10 cellular contexts compared by ENCODE assay signal in genomic region chr12:24661657-24662096, GRCh38.
A peak's percentile ranks its signal among the peaks of the same experiment; 100 is the strongest.
DNase-seq lines count a peak whose midpoint lies in the region; ATAC-seq and TF ChIP-seq lines count a peak whose summit lies in the region.
"Had no signal": no experiment of that assay in that cellular context is flagged by ENCODE, and none has a peak within 500 bp of the region (broad histone marks: within the 10 kb centered on the region; RNA-seq: fewer than 3 reads in every experiment).

No MANE protein-coding gene starts in this region.

- intact Hi-C loops in psoas muscle (cut with DNase I): no loop called here

- ATAC-seq in psoas muscle (no peak), HG03378 (IDR thresholded peaks at IDR 0.05; ENCODE audit: unreplicated experiment) (no peak)
- no peak for ATAC-seq in stimulated activated naive CD8-positive, alpha-beta T cell treated with anti-CD3 and anti-CD28 coated beads, Interleukin-15, amount 100 ng/mL, for 72 hours
- ATAC-seq in stimulated activated memory B cell treated with anti-CD40 and anti-IgM and Interleukin-4, amounts not matched to agents 10 μg/mL and 1 μg/mL and 100 μg/mL, for 72 hours: no peak

- DNase-seq in EH (ENCODE audit: low read depth) (peak; percentile 16), OCI-M1 (lab: John Stamatoyannopoulos, UW) (peak; percentile 44), fibroblast of the aortic adventitia (ENCODE audit: low read depth) (peak; percentile 78), psoas muscle (peak; percentile 39 to 56)
- no peak for DNase-seq in activated CD4-positive, alpha-beta T cell treated with anti-CD3 and anti-CD28 coated beads, Interleukin-2, amount 50 U/mL, for 48 hours
- no peak for DNase-seq in stimulated activated naive CD8-positive, alpha-beta T cell treated with anti-CD3 and anti-CD28 coated beads, Interleukin-15, amount 100 ng/mL, for 72 hours
- DNase-seq: DMS79 had no signal

- no peaks in the 10 kb centered on the region for H3K4me1 Mint-ChIP-seq in stimulated activated naive CD8-positive, alpha-beta T cell treated with anti-CD3 and anti-CD28 coated beads, Interleukin-15, amount 100 ng/mL, for 72 hours
- no peaks in the 10 kb centered on the region for H3K4me1 Mint-ChIP-seq in stimulated activated memory B cell treated with anti-CD40 and anti-IgM and Interleukin-4, amounts not matched to agents 10 μg/mL and 1 μg/mL and 100 μg/mL, for 72 hours
- H3K4me1 Mint-ChIP-seq: IgD-negative memory B cell had no signal

- no peak overlapping the region for H3K27ac Mint-ChIP-seq in stimulated activated naive CD8-positive, alpha-beta T cell treated with anti-CD3 and anti-CD28 coated beads, Interleukin-15, amount 100 ng/mL, for 72 hours
- H3K27ac Mint-ChIP-seq in stimulated activated memory B cell treated with anti-CD40 and anti-IgM and Interleukin-4, amounts not matched to agents 10 μg/mL and 1 μg/mL and 100 μg/mL, for 72 hours: no peak overlapping the region
- H3K27ac Mint-ChIP-seq: IgD-negative memory B cell had no signal

- H3K4me1 ChIP-seq in psoas muscle: no peaks in the 10 kb centered on the region

- no peaks in the 10 kb centered on the region for H3K27me3 Mint-ChIP-seq in stimulated activated naive CD8-positive, alpha-beta T cell treated with anti-CD3 and anti-CD28 coated beads, Interleukin-15, amount 100 ng/mL, for 72 hours
- H3K27me3 Mint-ChIP-seq in stimulated activated memory B cell treated with anti-CD40 and anti-IgM and Interleukin-4, amounts not matched to agents 10 μg/mL and 1 μg/mL and 100 μg/mL, for 72 hours: no peaks in the 10 kb centered on the region

- H3K36me3 ChIP-seq in psoas muscle (ENCODE audit: insufficient read depth in 1 of 2, low read depth in 1 of 2): no peaks in the 10 kb centered on the region

- no peaks in the 10 kb centered on the region for H3K9me3 ChIP-seq in psoas muscle

- H3K27me3 ChIP-seq in psoas muscle (ENCODE audit: insufficient read depth in 3 of 3, low read length in 2 of 3): no peaks in the 10 kb centered on the region

- H3K27ac ChIP-seq in psoas muscle: no peak overlapping the region

- no peak overlapping the region for H3K4me3 Mint-ChIP-seq in stimulated activated naive CD8-positive, alpha-beta T cell treated with anti-CD3 and anti-CD28 coated beads, Interleukin-15, amount 100 ng/mL, for 72 hours
- no peak overlapping the region for H3K4me3 Mint-ChIP-seq in stimulated activated memory B cell treated with anti-CD40 and anti-IgM and Interleukin-4, amounts not matched to agents 10 μg/mL and 1 μg/mL and 100 μg/mL, for 72 hours
- H3K4me3 Mint-ChIP-seq: IgD-negative memory B cell had no signal

- H3K9me3 Mint-ChIP-seq in stimulated activated naive CD8-positive, alpha-beta T cell treated with anti-CD3 and anti-CD28 coated beads, Interleukin-15, amount 100 ng/mL, for 72 hours: no peaks in the 10 kb centered on the region
- no peaks in the 10 kb centered on the region for H3K9me3 Mint-ChIP-seq in stimulated activated memory B cell treated with anti-CD40 and anti-IgM and Interleukin-4, amounts not matched to agents 10 μg/mL and 1 μg/mL and 100 μg/mL, for 72 hours
- H3K9me3 Mint-ChIP-seq: IgD-negative memory B cell had no signal

- TF ChIP-seq CTCF in fibroblast of the aortic adventitia (IDR thresholded peaks at IDR 0.05; ENCODE audit: insufficient read depth, low read length) (no peak), psoas muscle (IDR thresholded peaks at IDR 0.05) (no peak)

- H3K36me3 Mint-ChIP-seq in stimulated activated memory B cell treated with anti-CD40 and anti-IgM and Interleukin-4, amounts not matched to agents 10 μg/mL and 1 μg/mL and 100 μg/mL, for 72 hours: no peaks in the 10 kb centered on the region
- H3K36me3 Mint-ChIP-seq: IgD-negative memory B cell had no signal

- WGBS in psoas muscle, 3 donors: 64 to 68% (median 65%) methylated on average over 5 of the region's 5 CpGs

- H3K4me3 ChIP-seq in fibroblast of the aortic adventitia (ENCODE audit: low read depth, low read length): no peak overlapping the region
- no peak overlapping the region for H3K4me3 ChIP-seq in psoas muscle

Comparison
In these comparisons a context has a peak if more than half of its experiments do, and no peak if none do; other contexts are left out.
1. DNase-seq: peak in EH (single experiment), OCI-M1 (single experiment), fibroblast of the aortic adventitia (single experiment) and psoas muscle (2 of 2); none in activated CD4-positive, alpha-beta T cell treated with anti-CD3 and anti-CD28 coated beads, Interleukin-2, amount 50 U/mL, for 48 hours (0 of 2) and stimulated activated naive CD8-positive, alpha-beta T cell treated with anti-CD3 and anti-CD28 coated beads, Interleukin-15, amount 100 ng/mL, for 72 hours (0 of 2).